9 cellular contexts compared by ENCODE assay signal in genomic region chr2:205776139-205776538, GRCh38.
DNase-seq lines count a peak whose midpoint lies in the region; ATAC-seq, FAIRE-seq and TF ChIP-seq lines count a peak whose summit lies in the region.
"Had no signal": no experiment of that assay in that cellular context is flagged by ENCODE, and none has a peak within 500 bp of the region (broad histone marks: within the 10 kb centered on the region; RNA-seq: fewer than 3 reads in every experiment).

No MANE protein-coding gene starts in this region.

- intact Hi-C loops in HCT116 (cut with micrococcal nuclease) = loop anchor here (1.0 to 10.0 kb wide), 5 partner anchors 37 to 1451 kb away; no protein-coding TSS in a partner anchor
- intact Hi-C loops in Panc1 (cut with micrococcal nuclease; ENCODE audit: unreplicated experiment) = no loop called here

- peaks cover 21% of the 10 kb centered on the region; the same call in 1 of the 2 replicates for H3K27me3 ChIP-seq in HCT116 (ENCODE audit: insufficient read depth, low read length)
- peaks cover 33% of the 10 kb centered on the region for H3K27me3 ChIP-seq in Panc1 (ENCODE audit: control insufficient read depth, insufficient read depth, low read length)
- H3K27me3 ChIP-seq in H1 (replicated peaks in 1 of 4; ENCODE audit: control insufficient read depth in 3 of 4, extremely low read depth in 1 of 4, insufficient read depth in 3 of 4, low read length in 3 of 4) = no peaks in the 10 kb centered on the region; a peak in 1 of 7 replicates

- TF ChIP-seq CTCF in HCT116 (IDR thresholded peaks at IDR 0.05 in 2 of 3, conservative IDR thresholded peaks at IDR 0.05 in 1 of 3; ENCODE audit: borderline replicate concordance in 1 of 3, insufficient read depth in 1 of 3, low read depth in 2 of 3, low read length in 2 of 3) (peak; percentile 83 to 92 (median 89)), Panc1 (IDR thresholded peaks at IDR 0.05) (peak; percentile 77), H1 (IDR thresholded peaks at IDR 0.05; ENCODE audit: control extremely low read depth in 1 of 3, insufficient read depth in 1 of 3, low read depth in 1 of 3, low read length in 3 of 3) (peak; percentile 95 to 99 (median 98)), nephron progenitor cell (IDR thresholded peaks at IDR 0.05) (peak; percentile 56)

- H3K4me2 ChIP-seq in HCT116 (ENCODE audit: low read length) (no peak overlapping the region), H1 (ENCODE audit: insufficient read depth in 1 of 2, low read depth in 2 of 2, low read length in 2 of 2) (no peak overlapping the region)

- FAIRE-seq in H1 (lab: Jason Lieb, UNC) = no peak

- H3K4me3 Mint-ChIP-seq in nephron progenitor cell = no peak overlapping the region
- H3K4me3 Mint-ChIP-seq: B cell had no signal

- H3K4me3 ChIP-seq in HCT116 (replicated peaks in 1 of 2; ENCODE audit: low read depth in 1 of 2, low read length in 2 of 2) (no peak overlapping the region), Panc1 (ENCODE audit: low read depth in 2 of 2, low read length in 2 of 2) (no peak overlapping the region), H1 (ENCODE audit: extremely low read depth in 1 of 4, insufficient read depth in 2 of 4, low read depth in 3 of 4, low read length in 4 of 4) (no peak overlapping the region)

- ATAC-seq in HCT116 = peak; percentile 98
- ATAC-seq in Panc1 = peak; percentile 91
- ATAC-seq in HG03520 (IDR thresholded peaks at IDR 0.05; ENCODE audit: unreplicated experiment) = no peak

- POLR2A ChIA-PET in HCT116 (lab: Charles Lee) (no interaction called here), Panc1 (lab: Charles Lee) (no interaction called here), H1 (lab: Charles Lee; ENCODE audit: partially characterized antibody) (no interaction called here)

- H4K91ac ChIP-seq in H1 (replicated peaks; ENCODE audit: insufficient read length, low read length) = no peak overlapping the region

- H3K4ac ChIP-seq in H1 (replicated peaks; ENCODE audit: insufficient read length, low read depth, low read length) = no peak overlapping the region

- H3K4me1 ChIP-seq in HCT116 (ENCODE audit: control insufficient read depth in 1 of 2, insufficient read depth in 2 of 2, low read length in 2 of 2) (peaks cover 0 to 3% of the 10 kb centered on the region in 2 experiments; a peak in 1 of 4 replicates), Panc1 (ENCODE audit: control insufficient read depth, insufficient read depth, low read length) (no peaks in the 10 kb centered on the region), H1 (replicated peaks in 1 of 4; ENCODE audit: control insufficient read depth in 3 of 4, insufficient read depth in 4 of 4, low read length in 3 of 4) (no peaks in the 10 kb centered on the region; a peak in 2 of 7 replicates)

- DNase-seq in NCI-H146 (lab: John Stamatoyannopoulos, UW) (peak; percentile 32), NCI-H146 treated with DMSO at 0.1 percent for 48 hours (lab: John Stamatoyannopoulos, UW; ENCODE audit: unreplicated experiment) (no peak), HCT116 (ENCODE audit: low read depth, low spot score) (peak; percentile 55), Panc1 (ENCODE audit: low read depth, low spot score) (peak; percentile 2), H1 (ENCODE audit: low read depth in 1 of 2, low spot score in 2 of 2) (peak; percentile 64 to 96), nephron progenitor cell (peak; percentile 62), NCI-H774 (lab: John Stamatoyannopoulos, UW) (no peak)

- RAD21 ChIA-PET in HCT116 (lab: Charles Lee; ENCODE audit: low non-redundant PET in 1 of 2, low total read pairs in 2 of 2, uncharacterized antibody in 2 of 2, unreplicated experiment in 2 of 2) = no interaction called here

- H3K79me2 ChIP-seq in HCT116 (ENCODE audit: insufficient read depth, low read length) = no peaks in the 10 kb centered on the region
- H3K79me2 ChIP-seq in H1 (ENCODE audit: control insufficient read depth in 1 of 2, insufficient read depth in 2 of 2, low read length in 2 of 2) = no peaks in the 10 kb centered on the region

- H3K27ac Mint-ChIP-seq in nephron progenitor cell = no peak overlapping the region
- H3K27ac Mint-ChIP-seq: B cell had no signal

- in situ Hi-C loops in Panc1 (cut with HindIII; ENCODE audit: low pct_unique_long_range_greater_than_20kb, low sequenced_read_pairs) = no loop called here

- H2AK5ac ChIP-seq in H1 (ENCODE audit: low read depth, low read length) = no peak overlapping the region

- H4K5ac ChIP-seq in H1 (ENCODE audit: insufficient read length, low read depth, low read length) = no peak overlapping the region

- H2BK15ac ChIP-seq in H1 (ENCODE audit: low read length) = no peak overlapping the region

- no peak overlapping the region for H3K23ac ChIP-seq in H1 (ENCODE audit: insufficient read length)

- no peak overlapping the region for H3K27ac ChIP-seq in HCT116 (ENCODE audit: low read depth, low read length)
- H3K27ac ChIP-seq in Panc1 (ENCODE audit: low read length) = no peak overlapping the region
- H3K27ac ChIP-seq in H1 (ENCODE audit: low read depth, low read length) = no peak overlapping the region

- H4K20me1 ChIP-seq in HCT116 (ENCODE audit: insufficient read depth) = no peaks in the 10 kb centered on the region
- H4K20me1 ChIP-seq in H1 (replicated peaks in 1 of 2; ENCODE audit: control insufficient read depth in 1 of 2, insufficient read depth in 2 of 2, low read length in 2 of 2) = no peaks in the 10 kb centered on the region

- TF ChIP-seq POLR2A in HCT116 (IDR thresholded peaks at IDR 0.05; ENCODE audit: borderline replicate concordance, extremely low read depth, insufficient read depth, insufficient read length) (no peak), H1 (IDR thresholded peaks at IDR 0.05; ENCODE audit: control extremely low read depth in 1 of 2, low read depth in 2 of 2, low read length in 2 of 2) (no peak)

- no peaks in the 10 kb centered on the region for H3K9me3 Mint-ChIP-seq in nephron progenitor cell

- H3K9me2 ChIP-seq in HCT116 (ENCODE audit: insufficient read depth) = no peaks in the 10 kb centered on the region

- H2AFZ ChIP-seq in HCT116 (ENCODE audit: low read depth, low read length, poor library complexity, severe bottlenecking) = no peak overlapping the region
- no peak overlapping the region; the same call in 1 of the 2 replicates for H2AFZ ChIP-seq in H1 (ENCODE audit: low read length)

- no peak overlapping the region for H3K56ac ChIP-seq in H1 (replicated peaks; ENCODE audit: insufficient read length, low read depth, low read length)

- peaks cover 44% of the 10 kb centered on the region for H3K36me3 Mint-ChIP-seq in nephron progenitor cell (ENCODE audit: low read depth)

- CTCF ChIA-PET in HCT116 (lab: Charles Lee) (interaction anchor here (0.7 to 2.9 kb wide), 3 partner anchors 109 to 150 kb away, joined by 3 to 14 read pairs (median 8); no protein-coding TSS in a partner anchor), Panc1 (lab: Charles Lee) (interaction anchor here (1.3 kb wide), 1 partner anchor 110 kb away, joined by 8 read pairs; no protein-coding TSS in a partner anchor), H1 (lab: Charles Lee; ENCODE audit: partially characterized antibody) (interaction anchor here (0.6 to 12.2 kb wide), 48 partner anchors 8 to 601 kb away, joined by 3 to 185 read pairs (median 6); no protein-coding TSS in a partner anchor)

- no peaks in the 10 kb centered on the region for H3K79me1 ChIP-seq in H1 (ENCODE audit: low read depth, low read length)

- BruUV-seq in HCT116 (replicated peaks; lab: Mats Ljungman, UMichigan) (no TSS peak), Panc1 (replicated peaks; lab: Mats Ljungman, UMichigan) (no TSS peak)

- no peak overlapping the region; the same call in 1 of the 2 replicates for H3K18ac ChIP-seq in H1 (ENCODE audit: extremely low read depth, low read length)

- no peak overlapping the region for H2BK5ac ChIP-seq in H1 (ENCODE audit: low read depth, low read length)

- no peak for TF ChIP-seq EP300 in H1 (IDR thresholded peaks at IDR 0.05; ENCODE audit: borderline replicate concordance in 1 of 2, low read depth in 2 of 2, low read length in 2 of 2)

- no peak overlapping the region for H3K14ac ChIP-seq in H1 (ENCODE audit: insufficient read length)

- WGBS in H1 (ENCODE audit: extremely low coverage in 1 of 2, insufficient coverage in 1 of 2, insufficient read length in 1 of 2, insufficient replicate concordance in 2 of 2, low coverage in 1 of 2, low lambda C conversion rate in 2 of 2, missing lambda C conversion rate in 1 of 2), 2 experiments = 44% methylated on average over 19 of the region's 19 CpGs; no CpG with 5 or more reads in 1 of the 2 experiments

- H3K9ac ChIP-seq in HCT116 (ENCODE audit: low read length) (no peak overlapping the region), H1 (replicated peaks in 1 of 4; ENCODE audit: extremely low read depth in 1 of 4, low read depth in 3 of 4, low read length in 3 of 4) (no peak overlapping the region)

- H3K4me1 Mint-ChIP-seq in nephron progenitor cell = peaks cover 33% of the 10 kb centered on the region

- peak overlapping the region; percentile 60 for H4K8ac ChIP-seq in H1 (ENCODE audit: extremely low read depth, insufficient read depth, low read length)

- H2BK120ac ChIP-seq in H1 (replicated peaks; ENCODE audit: low read depth, low read length) = no peak overlapping the region

- no peaks in the 10 kb centered on the region for H3K9me3 ChIP-seq in HCT116 (ENCODE audit: control insufficient read depth in 1 of 2, insufficient read depth in 1 of 2, low read depth in 1 of 2, low read length in 2 of 2)
- no peaks in the 10 kb centered on the region for H3K9me3 ChIP-seq in Panc1 (ENCODE audit: control insufficient read depth, insufficient read depth, low read depth, low read length)
- no peaks in the 10 kb centered on the region for H3K9me3 ChIP-seq in H1 (ENCODE audit: insufficient read depth in 2 of 2, low read depth in 1 of 2, low read length in 1 of 2)

- no peaks in the 10 kb centered on the region for H3K27me3 Mint-ChIP-seq in nephron progenitor cell (ENCODE audit: low read depth, poor library complexity)

- no peak overlapping the region for H2BK12ac ChIP-seq in H1 (ENCODE audit: low read depth, low read length)

- no peak overlapping the region for H2BK20ac ChIP-seq in H1 (ENCODE audit: low read length)

- peaks cover 3% of the 10 kb centered on the region; the same call in 1 of the 2 replicates for H3K23me2 ChIP-seq in H1 (ENCODE audit: low read depth, low read length)

- H3K36me3 ChIP-seq in HCT116 (ENCODE audit: control insufficient read depth in 1 of 2, insufficient read depth in 2 of 2, low read length in 2 of 2) (no peaks in the 10 kb centered on the region), Panc1 (ENCODE audit: control insufficient read depth, insufficient read depth, low read length) (no peaks in the 10 kb centered on the region), H1 (ENCODE audit: control insufficient read depth in 2 of 4, insufficient read depth in 4 of 4, low read length in 3 of 4) (no peaks in the 10 kb centered on the region)

- TF ChIP-seq RAD21 in HCT116 (IDR thresholded peaks at IDR 0.05; ENCODE audit: low read depth) (peak; percentile 84), H1 (IDR thresholded peaks at IDR 0.05 in 1 of 2, conservative IDR thresholded peaks at IDR 0.05 in 1 of 2; ENCODE audit: low read depth in 2 of 2, low read length in 2 of 2) (peak; percentile 96 to 97)

TF ChIP-seq in HCT116, 20 proteins besides CTCF, POLR2A, EP300 and RAD21 (continues in another document):
- TF ChIP-seq ELF1 (IDR thresholded peaks at IDR 0.05; ENCODE audit: borderline replicate concordance, low read depth) = no peak

TF ChIP-seq in H1, 55 proteins besides CTCF, POLR2A, EP300 and RAD21 (continues in another document):
- TF ChIP-seq CBX5 (IDR thresholded peaks at IDR 0.05; ENCODE audit: low read depth, low read length) (no peak), TBP (IDR thresholded peaks at IDR 0.05; ENCODE audit: low read depth, low read length) (no peak)

Comparison
In these comparisons a context has a peak if more than half of its experiments do, and no peak if none do; other contexts are left out.
1. DNase-seq: peak in NCI-H146 (single experiment), HCT116 (single experiment), Panc1 (single experiment), H1 (2 of 2) and nephron progenitor cell (single experiment); none in NCI-H146 treated with DMSO at 0.1 percent for 48 hours (single experiment) and NCI-H774 (single experiment).
2. Peak in every context shown above with its lines, with median percentiles within 50 percentile points of each other: CTCF ChIP-seq.